11 cellular contexts compared by ENCODE assay signal in genomic region chr3:20930034-20930433, GRCh38.
A peak's percentile ranks its signal among the peaks of the same experiment; 100 is the strongest.
DNase-seq lines count a peak whose midpoint lies in the region; ATAC-seq and TF ChIP-seq lines count a peak whose summit lies in the region.
"Had no signal": no experiment of that assay in that cellular context is flagged by ENCODE, and none has a peak within 500 bp of the region (broad histone marks: within the 10 kb centered on the region; RNA-seq: fewer than 3 reads in every experiment).

No MANE protein-coding gene starts in this region.

- peak; percentile 37 for TF ChIP-seq CTCF in choroid plexus epithelial cell (conservative IDR thresholded peaks at IDR 0.05; ENCODE audit: low read depth, low read length)
- TF ChIP-seq CTCF in progenitor cell of endocrine pancreas (IDR thresholded peaks at IDR 0.05; ENCODE audit: unreplicated experiment) = peak; percentile 50

- no peak overlapping the region for H3K4me3 Mint-ChIP-seq in progenitor cell of endocrine pancreas (ENCODE audit: low read depth)
- H3K4me3 Mint-ChIP-seq: CD14-positive monocyte; naive thymus-derived CD4-positive, alpha-beta T cell had no signal

- H3K27ac Mint-ChIP-seq in progenitor cell of endocrine pancreas = no peak overlapping the region
- H3K27ac Mint-ChIP-seq: CD14-positive monocyte; naive thymus-derived CD4-positive, alpha-beta T cell had no signal

- H3K36me3 Mint-ChIP-seq in progenitor cell of endocrine pancreas (ENCODE audit: insufficient read depth) = no peaks in the 10 kb centered on the region
- H3K36me3 Mint-ChIP-seq: CD14-positive monocyte had no signal

- no peaks in the 10 kb centered on the region for H3K9me3 Mint-ChIP-seq in progenitor cell of endocrine pancreas (ENCODE audit: low read depth)

- H3K27me3 ChIP-seq in aorta (ENCODE audit: control insufficient read depth in 1 of 2, insufficient read depth in 2 of 2, low read length in 1 of 2) = no peaks in the 10 kb centered on the region

- H3K4me3 ChIP-seq in choroid plexus epithelial cell (ENCODE audit: low read depth, low read length) (no peak overlapping the region), aorta (ENCODE audit: low read length in 2 of 2) (no peak overlapping the region)

- ATAC-seq in HG02938 (IDR thresholded peaks at IDR 0.05; ENCODE audit: unreplicated experiment) (no peak), HG03159 (IDR thresholded peaks at IDR 0.05; ENCODE audit: unreplicated experiment) (no peak), aorta (ENCODE audit: low FRiP score) (no peak)
- ATAC-seq: naive thymus-derived CD4-positive, alpha-beta T cell had no signal

- H3K36me3 ChIP-seq in aorta (ENCODE audit: control insufficient read depth in 1 of 2, insufficient read depth in 2 of 2, low read length in 1 of 2) = no peaks in the 10 kb centered on the region

- H3K27ac ChIP-seq in aorta (ENCODE audit: low read depth in 1 of 2, low read length in 2 of 2) = no peak overlapping the region

- no peaks in the 10 kb centered on the region for H3K27me3 Mint-ChIP-seq in progenitor cell of endocrine pancreas
- H3K27me3 Mint-ChIP-seq: naive thymus-derived CD4-positive, alpha-beta T cell had no signal

- WGBS in aorta, 2 donors = 20 to 26% methylated on average over 3 of the region's 3 CpGs

- H3K4me1 ChIP-seq in aorta (ENCODE audit: control insufficient read depth in 1 of 2, insufficient read depth in 2 of 2, low read length in 2 of 2) = peaks cover 0 to 1% of the 10 kb centered on the region in 2 donors

- H3K4me1 Mint-ChIP-seq in progenitor cell of endocrine pancreas (ENCODE audit: low read depth) = no peaks in the 10 kb centered on the region
- H3K4me1 Mint-ChIP-seq: CD14-positive monocyte had no signal

- intact Hi-C loops in aorta (cut with DNase I) = no loop called here

- peaks cover 4% of the 10 kb centered on the region for H3K9me3 ChIP-seq in aorta (ENCODE audit: control insufficient read depth, low read length)

- DNase-seq in NCI-H82 (lab: John Stamatoyannopoulos, UW) = peak; percentile 52
- DNase-seq in NCI-H82 treated with DMSO at 0.1 percent for 48 hours (lab: John Stamatoyannopoulos, UW; ENCODE audit: unreplicated experiment) = no peak
- DNase-seq in NCI-H2029 (lab: John Stamatoyannopoulos, UW) = peak; percentile 12
- peak; percentile 11 for DNase-seq in choroid plexus epithelial cell (ENCODE audit: low read depth)
- DNase-seq in progenitor cell of endocrine pancreas (ENCODE audit: low spot score, unreplicated experiment) = no peak
- no peak for DNase-seq in aorta
- DNase-seq: activated CD4-positive, CD25-positive, alpha-beta regulatory T cell treated with anti-CD3 and anti-CD28 coated beads, Interleukin-2, amount 50 U/mL, for 72 hours; naive thymus-derived CD4-positive, alpha-beta T cell had no signal

Comparison
In these comparisons a context has a peak if more than half of its experiments do, and no peak if none do; other contexts are left out.
1. DNase-seq: peak in NCI-H82 (single experiment), NCI-H2029 (single experiment) and choroid plexus epithelial cell (single experiment); none in NCI-H82 treated with DMSO at 0.1 percent for 48 hours (single experiment), progenitor cell of endocrine pancreas (single experiment) and aorta (0 of 2).